In genomic region chr2:191318037-191318728, GRCh38 we compare ENCODE assay signal across 11 cellular contexts.
DNase-seq lines count a peak whose midpoint lies in the region; ATAC-seq and TF ChIP-seq lines count a peak whose summit lies in the region.
"Had no signal": no experiment of that assay in that cellular context is flagged by ENCODE, and none has a peak within 500 bp of the region (broad histone marks: within the 10 kb centered on the region; RNA-seq: fewer than 3 reads in every experiment).

No MANE protein-coding gene starts in this region.

- TF ChIP-seq CTCF in body of pancreas (IDR thresholded peaks at IDR 0.05), result no peak
- TF ChIP-seq CTCF in transverse colon (IDR thresholded peaks at IDR 0.05), result no peak

- H3K4me1 ChIP-seq in body of pancreas (peaks cover 34% of the 10 kb centered on the region), iPS-20b (ENCODE audit: insufficient read depth, low read length) (peaks cover 47% of the 10 kb centered on the region), transverse colon (peaks cover 12 to 57% (median 31%) of the 10 kb centered on the region in 4 donors)

- 30 to 35% methylated on average over 4 of the region's 4 CpGs for WGBS in body of pancreas, 2 donors
- 22 to 37% methylated on average over 4 of the region's 4 CpGs for WGBS in transverse colon (ENCODE audit: low coverage in 1 of 2), 2 donors

- H3K9ac ChIP-seq in iPS-20b (ENCODE audit: low read depth, low read length), result peak overlapping the region; percentile 56; the same call in 1 of the 2 replicates

- intact Hi-C loops in body of pancreas (cut with DNase I), result no loop called here
- intact Hi-C loops in transverse colon (cut with DNase I; ENCODE audit: low total_unique reads), result no loop called here

- no peak overlapping the region for H3K4me3 ChIP-seq in body of pancreas
- H3K4me3 ChIP-seq in iPS-20b (ENCODE audit: low read length), result peak overlapping the region; percentile 9; the same call in 1 of the 2 replicates
- no peak overlapping the region for H3K4me3 ChIP-seq in transverse colon
- H3K4me3 ChIP-seq: right lobe of liver had no signal

- H3K9me3 ChIP-seq in body of pancreas, result no peaks in the 10 kb centered on the region
- no peaks in the 10 kb centered on the region; the same call in 1 of the 2 replicates for H3K9me3 ChIP-seq in iPS-20b (ENCODE audit: insufficient read depth, low read depth, low read length)
- no peaks in the 10 kb centered on the region for H3K9me3 ChIP-seq in transverse colon
- H3K9me3 ChIP-seq: right lobe of liver had no signal

- in situ Hi-C loops in transverse colon (cut with MboI; ENCODE audit: low pct_ligation_motif_present in 1 of 4, low pct_unique_long_range_greater_than_20kb in 1 of 4, low sequenced_read_pairs in 3 of 4), result no loop called here

- no peak for TF ChIP-seq EP300 in transverse colon (IDR thresholded peaks at IDR 0.05; ENCODE audit: low read depth)

- TF ChIP-seq POLR2A in body of pancreas (IDR thresholded peaks at IDR 0.05) (no peak), transverse colon (IDR thresholded peaks at IDR 0.05) (no peak)

- ATAC-seq in body of pancreas (peak; percentile 34), GM21717 (IDR thresholded peaks at IDR 0.05; ENCODE audit: unreplicated experiment) (no peak)

- H3K27me3 ChIP-seq in body of pancreas (no peaks in the 10 kb centered on the region), iPS-20b (ENCODE audit: insufficient read depth, low read length) (no peaks in the 10 kb centered on the region), transverse colon (no peaks in the 10 kb centered on the region)
- H3K27me3 ChIP-seq: right lobe of liver had no signal

- H3K36me3 ChIP-seq in body of pancreas (replicated peaks in 1 of 2; ENCODE audit: insufficient read depth in 1 of 2, low read depth in 2 of 2) (no peaks in the 10 kb centered on the region), iPS-20b (ENCODE audit: insufficient read depth, low read depth, low read length) (no peaks in the 10 kb centered on the region; the same call in 1 of the 2 replicates), transverse colon (no peaks in the 10 kb centered on the region)
- H3K36me3 ChIP-seq: right lobe of liver had no signal

- H3K27ac ChIP-seq in body of pancreas (peak overlapping the region in 2 of 4 donors; percentile 4 to 9), iPS-20b (ENCODE audit: low read length) (peak overlapping the region; percentile 12), transverse colon (peak overlapping the region; percentile 79 to 85 (median 81))
- H3K27ac ChIP-seq: HL-60, right lobe of liver had no signal

- DNase-seq in NCI-H1092 treated with DMSO at 0.1 percent for 48 hours (lab: John Stamatoyannopoulos, UW) (peak; percentile 6), NCI-H1092 (lab: John Stamatoyannopoulos, UW) (no peak), body of pancreas (peak in 3 of 4 donors; percentile 26 to 37 (median 29)), transverse colon (peak; percentile 28)
- DNase-seq in activated T-cell treated with anti-CD3 and anti-CD28 coated beads, Interleukin-2, amount 50 U/mL, for 1 hour, result no peak
- DNase-seq in central memory CD4-positive, alpha-beta T cell, result no peak
- DNase-seq: right lobe of liver; stimulated activated naive CD4-positive, alpha-beta T cell treated with Interleukin-2 at 50 U/mL for 16 hours had no signal

Comparison
In these comparisons a context has a peak if more than half of its experiments do, and no peak if none do; other contexts are left out.
1. DNase-seq: peak in NCI-H1092 treated with DMSO at 0.1 percent for 48 hours (single experiment), body of pancreas (3 of 4) and transverse colon (single experiment); none in NCI-H1092 (single experiment), activated T-cell treated with anti-CD3 and anti-CD28 coated beads, Interleukin-2, amount 50 U/mL, for 1 hour (single experiment) and central memory CD4-positive, alpha-beta T cell (single experiment).